8 cellular contexts compared by ENCODE assay signal in genomic region chr6:52881996-52882841, GRCh38. TPM values are rescaled to one million over a fixed set of nuclear protein-coding genes. Genes with fewer than 3 reads are reported as not detected.
A peak's percentile ranks its signal among the peaks of the same experiment; 100 is the strongest.
DNase-seq lines count a peak whose midpoint lies in the region; ATAC-seq and TF ChIP-seq lines count a peak whose summit lies in the region.

No MANE protein-coding gene starts in this region.

- no peaks in the 10 kb centered on the region for H3K36me3 Mint-ChIP-seq in activated T-helper 1 cell treated with anti-CD3 and anti-CD28 coated beads, Interleukin-12 subunit alpha, Interleukin-12 subunit beta, Interleukin-2, Interleukin-4 antibody, amounts not matched to agents 30 ng/mL and 10 ng/mL and 1 ng/mL, durations not matched to agents 14 hours and 24 hours and 36 hours (ENCODE audit: low read depth)
- H3K36me3 Mint-ChIP-seq in neural progenitor cell: no peaks in the 10 kb centered on the region

- H3K36me3 ChIP-seq in Peyer's patch (no peaks in the 10 kb centered on the region), neural progenitor cell (no peaks in the 10 kb centered on the region), subcutaneous abdominal adipose tissue (ENCODE audit: control insufficient read depth in 5 of 5, insufficient read depth in 5 of 5, low read length in 5 of 5) (no peaks in the 10 kb centered on the region)

- H3K79me2 ChIP-seq in neural progenitor cell (ENCODE audit: low read depth): no peaks in the 10 kb centered on the region

- no peaks in the 10 kb centered on the region for H3F3A ChIP-seq in neural progenitor cell (ENCODE audit: low read depth)

- DNase-seq in EH (ENCODE audit: low read depth): peak; percentile 83
- peak; percentile 62 for DNase-seq in KG1 (lab: John Stamatoyannopoulos, UW)
- DNase-seq in Peyer's patch: peak; percentile 59 to 87 (median 67)
- DNase-seq in activated T-helper 1 cell treated with anti-CD3 and anti-CD28 coated beads, Interleukin-12 subunit alpha, Interleukin-12 subunit beta, Interleukin-2, Interleukin-4 antibody, amounts not matched to agents 30 ng/mL and 10 ng/mL and 1 ng/mL, durations not matched to agents 14 hours and 24 hours and 36 hours (ENCODE audit: low spot score): peak; percentile 46
- DNase-seq in fibroblast of the conjunctiva (ENCODE audit: low read depth): peak; percentile 49
- DNase-seq in neural progenitor cell (ENCODE audit: low spot score): peak; percentile 70

- H3K27me3 ChIP-seq in Peyer's patch: no peaks in the 10 kb centered on the region
- no peaks in the 10 kb centered on the region for H3K27me3 ChIP-seq in neural progenitor cell
- no peaks in the 10 kb centered on the region for H3K27me3 ChIP-seq in subcutaneous abdominal adipose tissue (ENCODE audit: control insufficient read depth in 5 of 5, insufficient read depth in 4 of 5, low read length in 5 of 5)

- H3K9me3 Mint-ChIP-seq in activated T-helper 1 cell treated with anti-CD3 and anti-CD28 coated beads, Interleukin-12 subunit alpha, Interleukin-12 subunit beta, Interleukin-2, Interleukin-4 antibody, amounts not matched to agents 30 ng/mL and 10 ng/mL and 1 ng/mL, durations not matched to agents 14 hours and 24 hours and 36 hours: no peaks in the 10 kb centered on the region
- H3K9me3 Mint-ChIP-seq in neural progenitor cell: no peaks in the 10 kb centered on the region

- H3K4me2 ChIP-seq in neural progenitor cell: peak overlapping the region; percentile 83

- intact Hi-C loops in activated T-helper 1 cell treated with anti-CD3 and anti-CD28 coated beads, Interleukin-12 subunit alpha, Interleukin-12 subunit beta, Interleukin-2, Interleukin-4 antibody, amounts not matched to agents 30 ng/mL and 10 ng/mL and 1 ng/mL, durations not matched to agents 14 hours and 24 hours and 36 hours (cut with micrococcal nuclease): loop anchor here (1.0 to 5.0 kb wide), 3 partner anchors 41 to 114 kb away; partner anchors contain the start of gene GSTA5

- TF ChIP-seq POLR2A in Peyer's patch (IDR thresholded peaks at IDR 0.05): no peak

- peak; percentile 100 for ATAC-seq in GM21786 (IDR thresholded peaks at IDR 0.05; ENCODE audit: unreplicated experiment)

- H3K9me3 ChIP-seq in Peyer's patch (no peaks in the 10 kb centered on the region), neural progenitor cell (ENCODE audit: low read depth) (no peaks in the 10 kb centered on the region), subcutaneous abdominal adipose tissue (ENCODE audit: control insufficient read depth in 5 of 5, low read length in 5 of 5) (no peaks in the 10 kb centered on the region)

- peak overlapping the region; percentile 78 for H3K4me3 Mint-ChIP-seq in activated T-helper 1 cell treated with anti-CD3 and anti-CD28 coated beads, Interleukin-12 subunit alpha, Interleukin-12 subunit beta, Interleukin-2, Interleukin-4 antibody, amounts not matched to agents 30 ng/mL and 10 ng/mL and 1 ng/mL, durations not matched to agents 14 hours and 24 hours and 36 hours
- peak overlapping the region; percentile 73 for H3K4me3 Mint-ChIP-seq in neural progenitor cell

- peak overlapping the region; percentile 11 for H3K27ac Mint-ChIP-seq in activated T-helper 1 cell treated with anti-CD3 and anti-CD28 coated beads, Interleukin-12 subunit alpha, Interleukin-12 subunit beta, Interleukin-2, Interleukin-4 antibody, amounts not matched to agents 30 ng/mL and 10 ng/mL and 1 ng/mL, durations not matched to agents 14 hours and 24 hours and 36 hours
- peak overlapping the region; percentile 26 for H3K27ac Mint-ChIP-seq in neural progenitor cell

- TF ChIP-seq CTCF in Peyer's patch (IDR thresholded peaks at IDR 0.05) (peak; percentile 39 to 86 (median 82)), neural progenitor cell (IDR thresholded peaks at IDR 0.05) (peak; percentile 86)

- H3K9ac ChIP-seq in neural progenitor cell (no peak overlapping the region), subcutaneous abdominal adipose tissue (ENCODE audit: low read length in 5 of 5) (peak overlapping the region in 4 of 5 donors; percentile 66 to 86 (median 80))

- H3K27ac ChIP-seq in Peyer's patch (peak overlapping the region; percentile 11 to 77 (median 58)), neural progenitor cell (no peak overlapping the region), subcutaneous abdominal adipose tissue (ENCODE audit: low read depth, low read length) (no peak overlapping the region)

- H3K4me1 ChIP-seq in Peyer's patch: no peaks in the 10 kb centered on the region
- no peaks in the 10 kb centered on the region for H3K4me1 ChIP-seq in neural progenitor cell
- peaks cover 0 to 7% (median 5%) of the 10 kb centered on the region in 5 donors for H3K4me1 ChIP-seq in subcutaneous abdominal adipose tissue (ENCODE audit: control insufficient read depth in 5 of 5, insufficient read depth in 5 of 5, low read length in 5 of 5)

- no peaks in the 10 kb centered on the region for H4K20me1 ChIP-seq in neural progenitor cell (ENCODE audit: low read depth)

- peaks cover 17% of the 10 kb centered on the region for H3K4me1 Mint-ChIP-seq in activated T-helper 1 cell treated with anti-CD3 and anti-CD28 coated beads, Interleukin-12 subunit alpha, Interleukin-12 subunit beta, Interleukin-2, Interleukin-4 antibody, amounts not matched to agents 30 ng/mL and 10 ng/mL and 1 ng/mL, durations not matched to agents 14 hours and 24 hours and 36 hours (ENCODE audit: low read depth)
- H3K4me1 Mint-ChIP-seq in neural progenitor cell: peaks cover 4% of the 10 kb centered on the region

- H3K4me3 ChIP-seq in Peyer's patch (peak overlapping the region; percentile 34 to 67 (median 52)), neural progenitor cell (peak overlapping the region; percentile 49), subcutaneous abdominal adipose tissue (ENCODE audit: low read depth in 1 of 5, low read length in 5 of 5) (peak overlapping the region; percentile 75 to 90 (median 82))

- H3K27me3 Mint-ChIP-seq in activated T-helper 1 cell treated with anti-CD3 and anti-CD28 coated beads, Interleukin-12 subunit alpha, Interleukin-12 subunit beta, Interleukin-2, Interleukin-4 antibody, amounts not matched to agents 30 ng/mL and 10 ng/mL and 1 ng/mL, durations not matched to agents 14 hours and 24 hours and 36 hours (ENCODE audit: insufficient read depth): peaks cover 2% of the 10 kb centered on the region
- H3K27me3 Mint-ChIP-seq in neural progenitor cell (ENCODE audit: insufficient read depth, low read depth): peaks cover 9% of the 10 kb centered on the region

- H2AFZ ChIP-seq in neural progenitor cell (replicated peaks): peak overlapping the region; percentile 100

RNA-seq across cellular contexts. Expression of gene GSTA3, which starts 27.3 kb away (rescaled TPM):
- total RNA-seq in Peyer's patch: not detected
- not detected in 2 replicates for total RNA-seq in activated T-helper 1 cell treated with anti-CD3 and anti-CD28 coated beads, Interleukin-12 subunit alpha, Interleukin-12 subunit beta, Interleukin-2, Interleukin-4 antibody, amounts not matched to agents 30 ng/mL and 10 ng/mL and 1 ng/mL, durations not matched to agents 14 hours and 24 hours and 36 hours
- not detected in 2 replicates for total RNA-seq in neural progenitor cell (ENCODE audit: low replicate concordance)

RNA-seq across cellular contexts. Expression of gene GSTA5, which starts 41.6 kb away (rescaled TPM):
- not detected for total RNA-seq in Peyer's patch
- total RNA-seq in activated T-helper 1 cell treated with anti-CD3 and anti-CD28 coated beads, Interleukin-12 subunit alpha, Interleukin-12 subunit beta, Interleukin-2, Interleukin-4 antibody, amounts not matched to agents 30 ng/mL and 10 ng/mL and 1 ng/mL, durations not matched to agents 14 hours and 24 hours and 36 hours: not detected in 2 replicates
- total RNA-seq in neural progenitor cell (ENCODE audit: low replicate concordance): not detected in 2 replicates

Comparison
In these comparisons a context has a peak if more than half of its experiments do, and no peak if none do; other contexts are left out.
1. H3K27ac ChIP-seq: peak in Peyer's patch (4 of 4); none in neural progenitor cell (single experiment) and subcutaneous abdominal adipose tissue (single experiment).
2. Peak in every context shown above with its lines, with median percentiles within 50 percentile points of each other: DNase-seq and H3K4me3 ChIP-seq.